Comparison of ENCODE assay signal across 8 cellular contexts in genomic region chr11:104917259-104918112, GRCh38. TPM values are rescaled to one million over a fixed set of nuclear protein-coding genes. Genes with fewer than 3 reads are reported as not detected.
DNase-seq lines count a peak whose midpoint lies in the region; ATAC-seq, FAIRE-seq and TF ChIP-seq lines count a peak whose summit lies in the region.

No MANE protein-coding gene starts in this region.

- no peak for DNase-seq in epithelial cell of esophagus (ENCODE audit: low read depth)
- no peak for DNase-seq in stimulated activated effector memory CD8-positive, alpha-beta T cell treated with anti-CD3 and anti-CD28 coated beads, Interleukin-12 subunit alpha, Interleukin-12 subunit beta, amount 100 ng/mL, for 72 hours (ENCODE audit: low spot score in 2 of 2)
- no peak for DNase-seq in GM19239 (ENCODE audit: insufficient read length, low spot score)
- DNase-seq in GDM1 (lab: John Stamatoyannopoulos, UW): no peak
- DNase-seq in D721Med (ENCODE audit: insufficient read length, low spot score): no peak

- no peaks in the 10 kb centered on the region for H3K36me3 Mint-ChIP-seq in IgD-negative memory B cell
- no peaks in the 10 kb centered on the region for H3K36me3 Mint-ChIP-seq in stimulated activated effector memory CD8-positive, alpha-beta T cell treated with anti-CD3 and anti-CD28 coated beads, Interleukin-12 subunit alpha, Interleukin-12 subunit beta, amount 100 ng/mL, for 72 hours

- H3K27ac Mint-ChIP-seq in IgD-negative memory B cell: peak overlapping the region; percentile 19 to 97 (median 91)
- peak overlapping the region; percentile 89 for H3K27ac Mint-ChIP-seq in stimulated activated effector memory CD8-positive, alpha-beta T cell treated with anti-CD3 and anti-CD28 coated beads, Interleukin-12 subunit alpha, Interleukin-12 subunit beta, amount 100 ng/mL, for 72 hours

- ATAC-seq in GM19035 (IDR thresholded peaks at IDR 0.05; ENCODE audit: unreplicated experiment) (peak; percentile 51), HG03521 (IDR thresholded peaks at IDR 0.05; ENCODE audit: unreplicated experiment) (no peak)
- peak; percentile 56 for ATAC-seq in stimulated activated effector memory CD8-positive, alpha-beta T cell treated with anti-CD3 and anti-CD28 coated beads, Interleukin-12 subunit alpha, Interleukin-12 subunit beta, amount 100 ng/mL, for 72 hours

- H3K9me3 Mint-ChIP-seq in IgD-negative memory B cell: peaks cover 0 to 1% (median 0%) of the 10 kb centered on the region in 3 donors
- no peaks in the 10 kb centered on the region for H3K9me3 Mint-ChIP-seq in stimulated activated effector memory CD8-positive, alpha-beta T cell treated with anti-CD3 and anti-CD28 coated beads, Interleukin-12 subunit alpha, Interleukin-12 subunit beta, amount 100 ng/mL, for 72 hours

- peak overlapping the region; percentile 12 for H3K4me3 ChIP-seq in epithelial cell of esophagus (ENCODE audit: low read length)

- no peaks in the 10 kb centered on the region for H3K27me3 Mint-ChIP-seq in IgD-negative memory B cell

- peak overlapping the region; percentile 85 to 95 (median 88) for H3K4me3 Mint-ChIP-seq in IgD-negative memory B cell
- peak overlapping the region; percentile 73 for H3K4me3 Mint-ChIP-seq in stimulated activated effector memory CD8-positive, alpha-beta T cell treated with anti-CD3 and anti-CD28 coated beads, Interleukin-12 subunit alpha, Interleukin-12 subunit beta, amount 100 ng/mL, for 72 hours

- H3K4me1 Mint-ChIP-seq in IgD-negative memory B cell: peaks cover 37 to 59% (median 53%) of the 10 kb centered on the region in 3 donors
- H3K4me1 Mint-ChIP-seq in stimulated activated effector memory CD8-positive, alpha-beta T cell treated with anti-CD3 and anti-CD28 coated beads, Interleukin-12 subunit alpha, Interleukin-12 subunit beta, amount 100 ng/mL, for 72 hours: peaks cover 60% of the 10 kb centered on the region

- TF ChIP-seq CTCF in epithelial cell of esophagus (IDR thresholded peaks at IDR 0.05; ENCODE audit: insufficient read depth, low read depth, low read length, missing control alignments) (no peak), D721Med (IDR thresholded peaks at IDR 0.05; ENCODE audit: insufficient read depth, missing control alignments) (no peak)

- FAIRE-seq in GM19239 (lab: Jason Lieb, UNC) (no peak), D721Med (lab: Jason Lieb, UNC) (no peak)

RNA-seq across cellular contexts. Expression of gene CASP12, which starts 19.2 kb away (rescaled TPM):
- not detected for polyA plus RNA-seq in IgD-negative memory B cell

RNA-seq across cellular contexts. Expression of gene CASP4, which starts 50.9 kb away (rescaled TPM):
- polyA plus RNA-seq in IgD-negative memory B cell: 105 TPM
